ENCODE assay signal across 8 cellular contexts in the genomic region with DNA sequence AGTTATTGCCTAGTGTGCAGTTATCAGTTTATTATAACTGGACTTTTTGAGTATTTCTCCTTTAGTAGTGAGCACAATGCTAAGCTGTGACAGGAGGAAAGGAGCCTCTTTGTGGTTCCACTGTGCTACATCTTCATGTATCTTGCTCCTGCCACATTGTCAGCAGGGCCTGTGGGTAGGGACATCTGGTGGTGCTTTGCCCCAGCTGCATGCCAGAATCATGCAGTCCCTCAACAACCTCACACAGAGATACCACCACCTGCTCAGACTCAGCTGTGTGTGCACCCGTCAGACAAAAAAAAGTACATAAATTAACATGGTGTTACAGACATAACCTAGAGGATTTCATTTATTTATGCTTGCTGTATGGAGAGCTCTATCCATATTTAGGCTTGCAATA. TPM values are rescaled to one million over a fixed set of nuclear protein-coding genes. Genes with fewer than 3 reads are reported as not detected.
DNase-seq lines count a peak whose midpoint lies in the region; ATAC-seq and TF ChIP-seq lines count a peak whose summit lies in the region.

No MANE protein-coding gene starts in this region.

- no peak for TF ChIP-seq POLR2A in right lobe of liver (IDR thresholded peaks at IDR 0.05)

- intact Hi-C loops in activated CD8-positive, alpha-beta T cell treated with anti-CD3 and anti-CD28 coated beads for 36 hours (cut with micrococcal nuclease): no loop called here
- intact Hi-C loops in right lobe of liver (cut with DNase I): no loop called here

- no peaks in the 10 kb centered on the region for H3K9me3 ChIP-seq in right lobe of liver

- H3K27me3 ChIP-seq in right lobe of liver: no peaks in the 10 kb centered on the region

- CTCF ChIA-PET in activated CD8-positive, alpha-beta T cell treated with anti-CD3 and anti-CD28 coated beads for 36 hours (lab: Charles Lee): interaction anchor here (0.7 to 1.3 kb wide), 2 partner anchors 30 to 69 kb away, joined by 3 read pairs; no protein-coding TSS in a partner anchor

- WGBS in right lobe of liver (ENCODE audit: insufficient coverage, low coverage, low lambda C conversion rate, missing lambda C conversion rate): 50% methylated on average over 1 of the region's 1 CpG

- no peak overlapping the region for H3K4me3 ChIP-seq in right lobe of liver

- TF ChIP-seq CTCF in activated CD8-positive, alpha-beta T cell treated with anti-CD3 and anti-CD28 coated beads for 36 hours (IDR thresholded peaks at IDR 0.05): no peak
- TF ChIP-seq CTCF in right lobe of liver (IDR thresholded peaks at IDR 0.05) (peak in 1 of 4 donors; percentile 8), osteocyte (IDR thresholded peaks at IDR 0.05) (no peak)

- H3K4me1 ChIP-seq in right lobe of liver: no peaks in the 10 kb centered on the region

- no peak overlapping the region for H3K27ac Mint-ChIP-seq in activated CD8-positive, alpha-beta T cell treated with anti-CD3 and anti-CD28 coated beads for 36 hours
- no peak overlapping the region for H3K27ac Mint-ChIP-seq in osteocyte (ENCODE audit: unreplicated experiment)

- H3K27ac ChIP-seq in right lobe of liver: no peak overlapping the region

- no peak overlapping the region for H3K4me3 Mint-ChIP-seq in activated CD8-positive, alpha-beta T cell treated with anti-CD3 and anti-CD28 coated beads for 36 hours
- H3K4me3 Mint-ChIP-seq in osteocyte (ENCODE audit: unreplicated experiment): no peak overlapping the region

- H3K4me1 Mint-ChIP-seq in activated CD8-positive, alpha-beta T cell treated with anti-CD3 and anti-CD28 coated beads for 36 hours (ENCODE audit: low read depth): peaks cover 10% of the 10 kb centered on the region
- no peaks in the 10 kb centered on the region for H3K4me1 Mint-ChIP-seq in osteocyte (ENCODE audit: unreplicated experiment)

- ATAC-seq in GM19463 (IDR thresholded peaks at IDR 0.05; ENCODE audit: unreplicated experiment): peak; percentile 88
- peak; percentile 77 for ATAC-seq in HG03521 (IDR thresholded peaks at IDR 0.05; ENCODE audit: unreplicated experiment)
- ATAC-seq in activated CD8-positive, alpha-beta T cell treated with anti-CD3 and anti-CD28 coated beads for 36 hours: peak; percentile 81
- peak; percentile 30 to 42 (median 42) for ATAC-seq in right lobe of liver

- H3K27me3 Mint-ChIP-seq in activated CD8-positive, alpha-beta T cell treated with anti-CD3 and anti-CD28 coated beads for 36 hours: no peaks in the 10 kb centered on the region
- H3K27me3 Mint-ChIP-seq in osteocyte (ENCODE audit: unreplicated experiment): no peaks in the 10 kb centered on the region

- H3K9me3 Mint-ChIP-seq in activated CD8-positive, alpha-beta T cell treated with anti-CD3 and anti-CD28 coated beads for 36 hours: no peaks in the 10 kb centered on the region
- H3K9me3 Mint-ChIP-seq in osteocyte (ENCODE audit: unreplicated experiment): no peaks in the 10 kb centered on the region

- POLR2A ChIA-PET in activated CD8-positive, alpha-beta T cell treated with anti-CD3 and anti-CD28 coated beads for 36 hours (lab: Charles Lee): no interaction called here

- peaks cover 0 to 2% (median 0%) of the 10 kb centered on the region in 4 donors for H3K36me3 ChIP-seq in right lobe of liver

- peaks cover 28% of the 10 kb centered on the region for H3K36me3 Mint-ChIP-seq in activated CD8-positive, alpha-beta T cell treated with anti-CD3 and anti-CD28 coated beads for 36 hours (ENCODE audit: low read depth)
- peaks cover 15% of the 10 kb centered on the region for H3K36me3 Mint-ChIP-seq in osteocyte (ENCODE audit: unreplicated experiment)

- peak; percentile 39 for DNase-seq in ELR (ENCODE audit: low read depth)
- DNase-seq in activated CD8-positive, alpha-beta T cell treated with anti-CD3 and anti-CD28 coated beads for 36 hours: peak; percentile 29
- no peak for DNase-seq in right lobe of liver
- no peak for DNase-seq in central memory CD4-positive, alpha-beta T cell
- DNase-seq in osteocyte (ENCODE audit: extremely low spot score, unreplicated experiment): no peak
- no peak for DNase-seq in hippocampal formation (lab: John Stamatoyannopoulos, UW)

RNA-seq across cellular contexts. Expression of a gene that starts 51.1 kb away (rescaled TPM):
- total RNA-seq in activated CD8-positive, alpha-beta T cell treated with anti-CD3 and anti-CD28 coated beads for 36 hours: 10 to 100 TPM; 51.0 to 55.8 TPM
- total RNA-seq in right lobe of liver (10 to 100 TPM in 1 of 6 experiments, 1 to 10 TPM in 5; 4.6 to 11.0 (median 6.4) TPM), osteocyte (14.2 and 14.3 TPM in 2 replicates)

Comparison
In these comparisons a context has a peak if more than half of its experiments do, and no peak if none do; other contexts are left out.
1. DNase-seq: peak in ELR (single experiment) and activated CD8-positive, alpha-beta T cell treated with anti-CD3 and anti-CD28 coated beads for 36 hours (single experiment); none in right lobe of liver (0 of 3), central memory CD4-positive, alpha-beta T cell (single experiment), osteocyte (single experiment) and hippocampal formation (0 of 2).
2. Peak in every context shown above with its lines, with median percentiles within 50 percentile points of each other: ATAC-seq.